ENCODE assay signal across 22 cellular contexts in the genomic region with DNA sequence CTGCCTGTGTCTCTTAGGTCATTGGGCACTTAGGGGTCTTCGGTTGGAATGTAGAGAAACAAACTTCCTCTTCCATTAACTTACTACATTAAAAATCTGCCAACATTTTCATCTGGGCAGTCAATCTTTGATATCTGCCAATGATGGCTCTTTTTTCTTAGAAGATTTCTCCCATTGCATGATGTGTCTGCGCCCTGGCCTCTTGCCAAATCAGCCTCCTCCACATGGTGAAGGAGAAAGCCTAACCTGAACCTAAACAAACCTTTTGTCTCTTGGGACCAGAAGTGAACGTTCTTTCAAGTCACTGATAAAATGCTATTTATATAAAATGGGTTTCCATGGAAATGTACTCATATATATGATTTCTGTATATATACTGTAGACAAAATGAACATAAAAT.
A peak's percentile ranks its signal among the peaks of the same experiment; 100 is the strongest.
DNase-seq lines count a peak whose midpoint lies in the region; ATAC-seq and TF ChIP-seq lines count a peak whose summit lies in the region.
"Had no signal": no experiment of that assay in that cellular context is flagged by ENCODE, and none has a peak within 500 bp of the region (broad histone marks: within the 10 kb centered on the region; RNA-seq: fewer than 3 reads in every experiment).

No MANE protein-coding gene starts in this region.

- H3K9me3 Mint-ChIP-seq in chondrocyte (ENCODE audit: low read depth): no peaks in the 10 kb centered on the region
- no peaks in the 10 kb centered on the region for H3K9me3 Mint-ChIP-seq in stimulated activated effector memory CD8-positive, alpha-beta T cell treated with anti-CD3 and anti-CD28 coated beads, Interleukin-12 subunit alpha, Interleukin-12 subunit beta, amount 100 ng/mL, for 72 hours
- H3K9me3 Mint-ChIP-seq: CD4-positive, alpha-beta memory T cell; T-cell had no signal

- DNase-seq in Daoy (ENCODE audit: low read depth): peak; percentile 3
- DNase-seq in NCI-H2171 treated with DMSO at 0.1 percent for 48 hours (lab: John Stamatoyannopoulos, UW): peak; percentile 36
- DNase-seq in chondrocyte (ENCODE audit: low spot score): no peak
- DNase-seq in tibial artery: no peak
- DNase-seq in stimulated activated effector memory CD8-positive, alpha-beta T cell treated with anti-CD3 and anti-CD28 coated beads, Interleukin-12 subunit alpha, Interleukin-12 subunit beta, amount 100 ng/mL, for 72 hours (ENCODE audit: low spot score in 2 of 2): no peak
- no peak for DNase-seq in NCI-H146 (lab: John Stamatoyannopoulos, UW)
- DNase-seq: C1 segment of cervical spinal cord; CD4-positive, alpha-beta memory T cell; COR-L47; DMS79 treated with DMSO at 0.1 percent for 48 hours; HCEC 1CT; Karpas-422; NCI-H1417 treated with DMSO at 0.1 percent for 48 hours; NCI-H187; NCI-H2227 treated with DMSO at 0.1 percent for 48 hours; NCI-H510A; NCI-H774; SHP77; T-cell had no signal

- TF ChIP-seq CTCF in chondrocyte (IDR thresholded peaks at IDR 0.05): no peak
- no peak for TF ChIP-seq CTCF in tibial artery (IDR thresholded peaks at IDR 0.05)

- H3K4me3 Mint-ChIP-seq in chondrocyte (ENCODE audit: unreplicated experiment): no peak overlapping the region
- H3K4me3 Mint-ChIP-seq in stimulated activated effector memory CD8-positive, alpha-beta T cell treated with anti-CD3 and anti-CD28 coated beads, Interleukin-12 subunit alpha, Interleukin-12 subunit beta, amount 100 ng/mL, for 72 hours: no peak overlapping the region
- H3K4me3 Mint-ChIP-seq: CD4-positive, alpha-beta memory T cell; T-cell had no signal

- H3K4me1 ChIP-seq in tibial artery: peaks cover 0 to 67% (median 19%) of the 10 kb centered on the region in 4 donors

- no peaks in the 10 kb centered on the region for H3K27me3 ChIP-seq in tibial artery

- H3K27ac Mint-ChIP-seq in chondrocyte (ENCODE audit: unreplicated experiment): peak overlapping the region; percentile 81
- H3K27ac Mint-ChIP-seq in stimulated activated effector memory CD8-positive, alpha-beta T cell treated with anti-CD3 and anti-CD28 coated beads, Interleukin-12 subunit alpha, Interleukin-12 subunit beta, amount 100 ng/mL, for 72 hours: no peak overlapping the region
- H3K27ac Mint-ChIP-seq: CD4-positive, alpha-beta memory T cell; T-cell had no signal

- H3K4me3 ChIP-seq in tibial artery: no peak overlapping the region

- H3K9me3 ChIP-seq in tibial artery: no peaks in the 10 kb centered on the region

- peak overlapping the region; percentile 17 to 60 for H3K27ac ChIP-seq in tibial artery
- H3K27ac ChIP-seq: HL-60, RWPE1 had no signal

- peaks cover 31% of the 10 kb centered on the region for H3K4me1 Mint-ChIP-seq in chondrocyte (ENCODE audit: low read depth)
- H3K4me1 Mint-ChIP-seq in stimulated activated effector memory CD8-positive, alpha-beta T cell treated with anti-CD3 and anti-CD28 coated beads, Interleukin-12 subunit alpha, Interleukin-12 subunit beta, amount 100 ng/mL, for 72 hours: no peaks in the 10 kb centered on the region
- H3K4me1 Mint-ChIP-seq: CD4-positive, alpha-beta memory T cell; T-cell had no signal

- ATAC-seq in stimulated activated effector memory CD8-positive, alpha-beta T cell treated with anti-CD3 and anti-CD28 coated beads, Interleukin-12 subunit alpha, Interleukin-12 subunit beta, amount 100 ng/mL, for 72 hours: no peak
- ATAC-seq in HG02840 (IDR thresholded peaks at IDR 0.05; ENCODE audit: low FRiP score, unreplicated experiment): no peak
- ATAC-seq: T-cell had no signal

- intact Hi-C loops in tibial artery (cut with DNase I; ENCODE audit: low total_unique reads): no loop called here

- H3K27me3 Mint-ChIP-seq in chondrocyte (ENCODE audit: low read depth): no peaks in the 10 kb centered on the region
- H3K27me3 Mint-ChIP-seq: CD4-positive, alpha-beta memory T cell; T-cell had no signal

- no peaks in the 10 kb centered on the region for H3K36me3 ChIP-seq in tibial artery

- no peaks in the 10 kb centered on the region for H3K36me3 Mint-ChIP-seq in chondrocyte (ENCODE audit: low read depth)
- H3K36me3 Mint-ChIP-seq in stimulated activated effector memory CD8-positive, alpha-beta T cell treated with anti-CD3 and anti-CD28 coated beads, Interleukin-12 subunit alpha, Interleukin-12 subunit beta, amount 100 ng/mL, for 72 hours: no peaks in the 10 kb centered on the region
- H3K36me3 Mint-ChIP-seq: CD4-positive, alpha-beta memory T cell; T-cell had no signal

Comparison
In these comparisons a context has a peak if more than half of its experiments do, and no peak if none do; other contexts are left out.
1. DNase-seq: peak in Daoy (single experiment) and NCI-H2171 treated with DMSO at 0.1 percent for 48 hours (single experiment); none in chondrocyte (single experiment), tibial artery (0 of 2), stimulated activated effector memory CD8-positive, alpha-beta T cell treated with anti-CD3 and anti-CD28 coated beads, Interleukin-12 subunit alpha, Interleukin-12 subunit beta, amount 100 ng/mL, for 72 hours (0 of 2) and NCI-H146 (single experiment).